In the genomic region with DNA sequence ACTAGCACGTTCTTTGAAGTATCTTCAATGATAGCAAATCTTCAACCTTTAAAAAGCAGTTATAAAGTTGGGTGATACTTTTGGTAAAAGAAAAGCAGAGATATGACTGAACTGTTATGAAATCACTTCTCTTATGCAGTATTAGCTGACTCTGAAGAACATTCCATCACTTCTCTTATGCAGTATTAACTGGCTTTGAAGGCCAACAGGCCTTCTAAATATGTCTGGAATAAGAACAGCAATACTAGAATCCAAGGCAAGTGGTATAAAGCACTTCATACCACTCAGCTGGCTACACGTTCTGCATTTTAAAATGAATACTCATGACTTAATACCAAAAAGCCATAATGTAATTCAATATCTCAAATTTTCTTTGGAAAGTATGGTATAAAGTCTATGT, we compare ENCODE assay signal across 21 cellular contexts.
"Had no signal": no experiment of that assay in that cellular context is flagged by ENCODE, and none has a peak within 500 bp of the region (broad histone marks: within the 10 kb centered on the region; RNA-seq: fewer than 3 reads in every experiment).

No MANE protein-coding gene starts in this region.

- H3K27me3 Mint-ChIP-seq: activated B cell treated with CpG ODN at 0.5 μM for 24 hours; activated CD4-positive, alpha-beta T cell treated with anti-CD3 and anti-CD28 coated beads, Interleukin-2, amount 10 ng/mL, durations not matched to agents 24 days and 14 days; activated CD8-positive, alpha-beta memory T cell treated with anti-CD3 and anti-CD28 coated beads, Interleukin-2, amount 10 ng/mL, durations not matched to agents 7 days and 5 days; activated naive CD8-positive, alpha-beta T cell treated with anti-CD3 and anti-CD28 coated beads, Interleukin-2, amount 50 U/mL, for 24 hours; T-helper 17 cell had no signal

- H3K27ac Mint-ChIP-seq: activated B cell treated with CpG ODN at 0.5 μM for 24 hours; activated CD4-positive, alpha-beta T cell treated with anti-CD3 and anti-CD28 coated beads, Interleukin-2, amount 10 ng/mL, durations not matched to agents 24 days and 14 days; activated CD8-positive, alpha-beta memory T cell treated with anti-CD3 and anti-CD28 coated beads, Interleukin-2, amount 10 ng/mL, durations not matched to agents 7 days and 5 days; activated naive CD4-positive, alpha-beta T cell treated with anti-CD3 and anti-CD28 coated beads, Interleukin-2, amount 50 U/mL, for 72 hours; activated naive CD8-positive, alpha-beta T cell treated with anti-CD3 and anti-CD28 coated beads, Interleukin-2, amount 50 U/mL, for 24 hours had no signal

- H3K4me3 Mint-ChIP-seq: activated B cell treated with CpG ODN at 0.5 μM for 24 hours; activated CD4-positive, alpha-beta T cell treated with anti-CD3 and anti-CD28 coated beads, Interleukin-2, amount 10 ng/mL, durations not matched to agents 24 days and 14 days; activated CD8-positive, alpha-beta memory T cell treated with anti-CD3 and anti-CD28 coated beads, Interleukin-2, amount 10 ng/mL, durations not matched to agents 7 days and 5 days; activated naive CD8-positive, alpha-beta T cell treated with anti-CD3 and anti-CD28 coated beads, Interleukin-2, amount 50 U/mL, for 24 hours; activated T-cell treated with anti-CD3 and anti-CD28 coated beads, Interleukin-2, amount 50 U/mL, for 4 hours; T-helper 17 cell had no signal

- DNase-seq: activated B cell treated with CpG ODN at 0.5 μM for 24 hours; activated CD4-positive, alpha-beta T cell treated with anti-CD3 and anti-CD28 coated beads for 1 hour; activated CD4-positive, alpha-beta T cell treated with anti-CD3 and anti-CD28 coated beads, Interleukin-2, amount 10 ng/mL, durations not matched to agents 24 days and 14 days; activated CD4-positive, alpha-beta T cell treated with anti-CD3 and anti-CD28 coated beads, Interleukin-2, amount 50 U/mL, for 48 hours; activated CD8-positive, alpha-beta memory T cell treated with anti-CD3 and anti-CD28 coated beads, Interleukin-2, amount 10 ng/mL, durations not matched to agents 7 days and 5 days; activated effector memory CD4-positive, alpha-beta T cell treated with anti-CD3 and anti-CD28 coated beads, Interleukin-2, amount 50 U/mL, for 16 hours; activated naive CD4-positive, alpha-beta T cell treated with Interleukin-2 at 50 U/mL for 16 hours; activated naive CD8-positive, alpha-beta T cell treated with anti-CD3 and anti-CD28 coated beads, Interleukin-2, amount 50 U/mL, for 24 hours; activated T-cell treated with anti-CD3 and anti-CD28 coated beads, Interleukin-2, amount 50 U/mL, for 4 hours; MG63; NCI-H1105; NCI-H1436 treated with DMSO at 0.1 percent for 48 hours; NCI-H187; NCI-H2081; NCI-H510A treated with DMSO at 0.1 percent for 48 hours; NCI-H69; Peyer's patch; SIG-M5; T-helper 17 cell; T-helper 9 cell had no signal

- H3K27ac ChIP-seq: Peyer's patch had no signal

- H3K4me1 Mint-ChIP-seq: activated B cell treated with CpG ODN at 0.5 μM for 24 hours had no signal

- H3K9me3 Mint-ChIP-seq: activated B cell treated with CpG ODN at 0.5 μM for 24 hours; activated CD4-positive, alpha-beta T cell treated with anti-CD3 and anti-CD28 coated beads, Interleukin-2, amount 10 ng/mL, durations not matched to agents 24 days and 14 days; activated naive CD4-positive, alpha-beta T cell treated with anti-CD3 and anti-CD28 coated beads, Interleukin-2, amount 50 U/mL, for 72 hours; activated naive CD8-positive, alpha-beta T cell treated with anti-CD3 and anti-CD28 coated beads, Interleukin-2, amount 50 U/mL, for 24 hours; activated T-cell treated with anti-CD3 and anti-CD28 coated beads, Interleukin-2, amount 50 U/mL, for 4 hours had no signal

- H3K27me3 ChIP-seq: MG63, Peyer's patch had no signal

- H3K4me1 ChIP-seq: Peyer's patch had no signal

- H3K4me3 ChIP-seq: MG63, Peyer's patch had no signal

- H3K9me3 ChIP-seq: MG63, Peyer's patch had no signal
